In the genomic region with DNA sequence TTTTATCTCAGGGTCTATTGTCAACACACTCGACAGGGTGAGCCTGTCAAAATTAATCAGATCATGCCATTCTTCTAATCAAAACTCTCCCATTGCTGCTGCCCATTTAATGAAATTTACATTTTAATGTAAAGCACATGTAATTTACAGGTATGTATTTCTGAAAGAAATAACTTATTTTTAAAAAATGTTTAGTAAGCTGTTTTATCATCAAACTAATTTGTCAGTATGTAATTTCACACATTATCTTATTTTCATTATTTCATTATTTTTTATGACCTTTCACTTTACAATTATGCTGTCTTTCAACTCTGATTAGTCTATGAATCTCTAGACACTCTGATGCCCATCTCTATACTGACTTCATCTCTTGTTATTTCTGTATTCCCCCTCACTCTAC, we compare ENCODE assay signal across 3 cellular contexts.
TF ChIP-seq lines count a peak whose summit lies in the region.

No MANE protein-coding gene starts in this region.

TF ChIP-seq in HepG2, 621 proteins besides CTCF, POLR2A, EP300 and RAD21:
- TF ChIP-seq TMF1 (CRISPR knock-in tag; IDR thresholded peaks at IDR 0.05; ENCODE audit: low read depth) (no peak), ESRRA (CRISPR knock-in tag; IDR thresholded peaks at IDR 0.05; ENCODE audit: low read depth) (no peak), MAFF (IDR thresholded peaks at IDR 0.05; ENCODE audit: low read depth, low read length) (peak; percentile 43; the same call in 1 of the 2 replicates), MAFK (conservative IDR thresholded peaks at IDR 0.05 in 1 of 2, IDR thresholded peaks at IDR 0.05 in 1 of 2; ENCODE audit: low read length in 2 of 2) (peak; percentile 16 to 63; a peak in 3 of 4 replicates)

TF ChIP-seq in A549, 52 proteins besides CTCF, POLR2A, EP300 and RAD21:
- TF ChIP-seq MAFK (IDR thresholded peaks at IDR 0.05; ENCODE audit: partially characterized antibody): peak; percentile 30
- no peak for TF ChIP-seq TP53 (CRISPR knock-in tag; IDR thresholded peaks at IDR 0.05)

TF ChIP-seq in K562, 482 proteins besides CTCF, POLR2A, EP300 and RAD21:
- TF ChIP-seq PRMT5 (CRISPR knock-in tag; IDR thresholded peaks at IDR 0.05): no peak
- peak; percentile 71 for TF ChIP-seq ZNF316 (IDR thresholded peaks at IDR 0.05)
- TF ChIP-seq MTA2 (IDR thresholded peaks at IDR 0.05; ENCODE audit: low read depth): no peak
- peak; percentile 41; the same call in 1 of the 2 replicates for TF ChIP-seq C11orf30 (IDR thresholded peaks at IDR 0.05; ENCODE audit: low read depth)
